ENCODE assay signal across 8 cellular contexts in the genomic region with DNA sequence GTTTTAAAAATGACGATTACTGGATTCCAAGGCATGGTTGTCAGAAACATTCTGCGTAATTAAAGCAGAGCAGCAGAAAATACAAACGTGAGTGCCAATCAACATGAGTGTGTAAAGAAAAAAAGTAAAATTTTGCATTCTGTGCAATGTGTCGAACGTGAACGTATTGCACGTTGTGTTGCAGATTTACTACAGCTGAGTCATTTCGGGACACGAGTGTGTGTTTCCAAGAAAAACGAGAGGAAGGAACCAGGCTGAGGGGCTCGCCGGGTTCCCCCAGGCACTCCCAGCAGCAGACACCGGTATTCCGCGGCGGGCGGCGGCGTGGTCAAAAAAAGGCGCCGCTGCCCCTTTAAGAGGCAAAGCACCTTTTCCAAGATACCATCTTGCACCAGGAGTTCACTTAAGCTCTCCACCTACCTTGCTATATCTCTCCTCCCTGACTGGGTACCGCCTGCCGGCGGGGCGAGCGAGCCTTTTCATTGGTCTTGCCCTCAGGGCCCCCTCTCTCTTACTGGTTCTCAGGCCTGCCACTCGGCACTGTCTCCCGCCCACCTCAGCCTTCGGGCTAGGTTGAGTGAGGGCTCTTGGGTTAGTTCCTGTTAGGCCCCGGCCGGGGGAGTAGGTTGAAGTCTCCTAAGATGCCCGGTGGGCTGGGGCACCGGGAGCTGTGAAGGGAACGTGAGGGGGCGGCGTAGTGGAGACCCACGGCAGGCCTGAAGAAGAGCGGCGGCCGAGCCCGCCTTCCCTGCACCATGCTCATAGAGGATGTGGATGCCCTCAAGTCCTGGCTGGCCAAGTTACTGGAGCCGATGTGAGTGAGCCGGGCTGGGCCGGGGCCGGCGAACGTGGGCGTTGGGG. TPM values are rescaled to one million over a fixed set of nuclear protein-coding genes. Genes with fewer than 3 reads are reported as not detected.
DNase-seq lines count a peak whose midpoint lies in the region; ATAC-seq and TF ChIP-seq lines count a peak whose summit lies in the region.

A gene with protein sequence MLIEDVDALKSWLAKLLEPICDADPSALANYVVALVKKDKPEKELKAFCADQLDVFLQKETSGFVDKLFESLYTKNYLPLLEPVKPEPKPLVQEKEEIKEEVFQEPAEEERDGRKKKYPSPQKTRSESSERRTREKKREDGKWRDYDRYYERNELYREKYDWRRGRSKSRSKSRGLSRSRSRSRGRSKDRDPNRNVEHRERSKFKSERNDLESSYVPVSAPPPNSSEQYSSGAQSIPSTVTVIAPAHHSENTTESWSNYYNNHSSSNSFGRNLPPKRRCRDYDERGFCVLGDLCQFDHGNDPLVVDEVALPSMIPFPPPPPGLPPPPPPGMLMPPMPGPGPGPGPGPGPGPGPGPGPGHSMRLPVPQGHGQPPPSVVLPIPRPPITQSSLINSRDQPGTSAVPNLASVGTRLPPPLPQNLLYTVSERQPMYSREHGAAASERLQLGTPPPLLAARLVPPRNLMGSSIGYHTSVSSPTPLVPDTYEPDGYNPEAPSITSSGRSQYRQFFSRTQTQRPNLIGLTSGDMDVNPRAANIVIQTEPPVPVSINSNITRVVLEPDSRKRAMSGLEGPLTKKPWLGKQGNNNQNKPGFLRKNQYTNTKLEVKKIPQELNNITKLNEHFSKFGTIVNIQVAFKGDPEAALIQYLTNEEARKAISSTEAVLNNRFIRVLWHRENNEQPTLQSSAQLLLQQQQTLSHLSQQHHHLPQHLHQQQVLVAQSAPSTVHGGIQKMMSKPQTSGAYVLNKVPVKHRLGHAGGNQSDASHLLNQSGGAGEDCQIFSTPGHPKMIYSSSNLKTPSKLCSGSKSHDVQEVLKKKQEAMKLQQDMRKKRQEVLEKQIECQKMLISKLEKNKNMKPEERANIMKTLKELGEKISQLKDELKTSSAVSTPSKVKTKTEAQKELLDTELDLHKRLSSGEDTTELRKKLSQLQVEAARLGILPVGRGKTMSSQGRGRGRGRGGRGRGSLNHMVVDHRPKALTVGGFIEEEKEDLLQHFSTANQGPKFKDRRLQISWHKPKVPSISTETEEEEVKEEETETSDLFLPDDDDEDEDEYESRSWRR (plus strand): TSS at position 595 of the 861 bp plus-strand sequence. CDS start 161 bp downstream, at position 756.

- H3K27ac ChIP-seq in heart left ventricle, result peak within 1 kb of the TSS; percentile 69 to 92 (median 82)

- H3K27me3 ChIP-seq in adipocyte (replicated peaks; ENCODE audit: control insufficient read depth, insufficient read depth, low read length), result no peaks in the 10 kb centered on the region
- no peaks in the 10 kb centered on the region for H3K27me3 ChIP-seq in heart left ventricle

- TF ChIP-seq POLR2A in heart left ventricle (IDR thresholded peaks at IDR 0.05), result peak; percentile 52 to 81

- ATAC-seq in HG02763 (IDR thresholded peaks at IDR 0.05; ENCODE audit: unreplicated experiment) (peak; percentile 100), heart left ventricle (peak; percentile 100)

- H3K9me3 ChIP-seq in adipocyte (ENCODE audit: control insufficient read depth, low read length) (no peaks in the 10 kb centered on the region), heart left ventricle (no peaks in the 10 kb centered on the region)

- H3K36me3 ChIP-seq in adipocyte (ENCODE audit: control insufficient read depth, insufficient read depth, low read length, severe bottlenecking) (no peaks in the 10 kb centered on the region), heart left ventricle (no peaks in the 10 kb centered on the region)

- peak within 1 kb of the TSS; percentile 90 for H3K9ac ChIP-seq in adipocyte (ENCODE audit: low read length)

- H3K4me1 ChIP-seq in adipocyte (ENCODE audit: control insufficient read depth, insufficient read depth, low read length), result peaks cover 26% of the 10 kb centered on the region
- peaks cover 0 to 42% (median 23%) of the 10 kb centered on the region in 12 donors for H3K4me1 ChIP-seq in heart left ventricle

- no peaks in the 10 kb centered on the region for H3K36me3 Mint-ChIP-seq in type B pancreatic cell

- DNase-seq in NCI-H1417 treated with DMSO at 0.1 percent for 48 hours (lab: John Stamatoyannopoulos, UW), result peak; percentile 84
- peak; percentile 98 to 100 for DNase-seq in SW 1271 (lab: John Stamatoyannopoulos, UW)
- peak; percentile 98 for DNase-seq in adipocyte (ENCODE audit: low read depth)
- DNase-seq in heart left ventricle, result peak; percentile 96 to 98 (median 97)
- peak; percentile 99 for DNase-seq in pons (ENCODE audit: low spot score)
- peak; percentile 99 for DNase-seq in type B pancreatic cell (ENCODE audit: extremely low spot score, unreplicated experiment)

- no peak within 1 kb of the TSS for H3K27ac Mint-ChIP-seq in type B pancreatic cell

- WGBS in heart left ventricle, 4 donors, result 0 to 1% (median 0%) methylated on average over 36 to 48 of the region's 48 CpGs

- H3K4me3 ChIP-seq in GM12875 (ENCODE audit: low read depth, low read length), result peak within 1 kb of the TSS; percentile 81
- H3K4me3 ChIP-seq in adipocyte (ENCODE audit: low read length), result peak within 1 kb of the TSS; percentile 84
- H3K4me3 ChIP-seq in heart left ventricle, result peak within 1 kb of the TSS; percentile 60 to 98 (median 87)

- TF ChIP-seq CTCF in GM12875 (IDR thresholded peaks at IDR 0.05; ENCODE audit: borderline replicate concordance, insufficient read depth, low read depth, low read length) (no peak), heart left ventricle (IDR thresholded peaks at IDR 0.05) (no peak), type B pancreatic cell (conservative IDR thresholded peaks at IDR 0.05) (no peak)

- no peaks in the 10 kb centered on the region for H3K27me3 Mint-ChIP-seq in type B pancreatic cell

- intact Hi-C loops in heart left ventricle (cut with DNase I), result loop anchor here in 5 of 10 donors (1.0 to 2.0 kb wide), 2 partner anchors 20 to 21 kb away; a partner anchor contains a TSS

- H3K4me3 Mint-ChIP-seq in type B pancreatic cell, result no peak within 1 kb of the TSS

- no peaks in the 10 kb centered on the region for H3K9me3 Mint-ChIP-seq in type B pancreatic cell

- H3K4me1 Mint-ChIP-seq in type B pancreatic cell (ENCODE audit: unreplicated experiment), result no peaks in the 10 kb centered on the region

RNA-seq across cellular contexts. Expression of the gene that starts here (rescaled TPM):
- total RNA-seq in heart left ventricle, result 10 to 100 TPM in 8 of 9 donors, 1 to 10 TPM in 1; 9.0 to 23.6 (median 12.3) TPM
- polyA plus RNA-seq in heart left ventricle, result 1 to 10 TPM; 5.9 to 8.4 TPM
- 17.8 and 19.8 TPM in 2 replicates for total RNA-seq in type B pancreatic cell (ENCODE audit: low replicate concordance)

Comparison
In these comparisons a context has a peak if more than half of its experiments do, and no peak if none do; other contexts are left out.
1. Peak in every context shown above with its lines: DNase-seq, ATAC-seq, H3K4me3 ChIP-seq and H3K27ac ChIP-seq.